Comparison of ENCODE assay signal across 18 cellular contexts in genomic region chr20:49770634-49771033, GRCh38. TPM values are rescaled to one million over a fixed set of nuclear protein-coding genes. Genes with fewer than 3 reads are reported as not detected.
A peak's percentile ranks its signal among the peaks of the same experiment; 100 is the strongest.
DNase-seq lines count a peak whose midpoint lies in the region; ATAC-seq, FAIRE-seq and TF ChIP-seq lines count a peak whose summit lies in the region.
"Had no signal": no experiment of that assay in that cellular context is flagged by ENCODE, and none has a peak within 500 bp of the region (broad histone marks: within the 10 kb centered on the region; RNA-seq: fewer than 3 reads in every experiment).

No MANE protein-coding gene starts in this region.

- CTCF ChIA-PET in A549 (lab: Yijun Ruan, JAX) (interaction anchor here (0.6 to 1.6 kb wide), 6 partner anchors 12 to 1159 kb away, joined by 3 to 7 read pairs (median 4); no protein-coding TSS in a partner anchor), Calu3 (lab: Charles Lee) (interaction anchor here (0.6 to 0.8 kb wide), 3 partner anchors 71 to 1963 kb away, joined by 3 to 4 read pairs (median 4); no protein-coding TSS in a partner anchor)

- H2BK120ac ChIP-seq in mesenchymal stem cell (ENCODE audit: low read depth, low read length), result peak overlapping the region; percentile 1

- no peak overlapping the region for H4K8ac ChIP-seq in mesenchymal stem cell (ENCODE audit: low read length)

- peak overlapping the region; percentile 23 to 72 for H2BK12ac ChIP-seq in mesenchymal stem cell (ENCODE audit: low read length in 2 of 2)

- H3K79me1 ChIP-seq in mesenchymal stem cell (replicated peaks; ENCODE audit: low read length, poor library complexity, severe bottlenecking), result no peaks in the 10 kb centered on the region

- TF ChIP-seq POLR2A in A549 (IDR thresholded peaks at IDR 0.05; ENCODE audit: low read length) (no peak), adrenal gland (IDR thresholded peaks at IDR 0.05) (no peak)

- H3K27ac ChIP-seq in A549 (peak overlapping the region; percentile 94), adrenal gland (peak overlapping the region in 4 of 5 donors; percentile 12 to 80 (median 72)), mesenchymal stem cell (ENCODE audit: low read length, poor library complexity, severe bottlenecking) (no peak overlapping the region)
- H3K27ac ChIP-seq: SJSA1 had no signal

- FAIRE-seq in A549 (lab: Jason Lieb, UNC), result no peak

- H4K91ac ChIP-seq in mesenchymal stem cell (ENCODE audit: low read length), result no peak overlapping the region

- no peak overlapping the region for H2AFZ ChIP-seq in mesenchymal stem cell (ENCODE audit: low read depth, low read length)

- TF ChIP-seq EP300 in A549 (IDR thresholded peaks at IDR 0.05), result no peak

- H2AK5ac ChIP-seq in mesenchymal stem cell (ENCODE audit: low read length, severe bottlenecking), result peak overlapping the region; percentile 21

- no peak overlapping the region for H3K14ac ChIP-seq in mesenchymal stem cell (ENCODE audit: low read length in 2 of 2)

- H3K27ac Mint-ChIP-seq in Calu3 (ENCODE audit: unreplicated experiment) (peak overlapping the region; percentile 85), osteocyte (ENCODE audit: unreplicated experiment) (no peak overlapping the region)

- H3K36me3 ChIP-seq in adrenal gland (replicated peaks in 1 of 2) (no peaks in the 10 kb centered on the region), mesenchymal stem cell (ENCODE audit: control insufficient read depth in 1 of 2, insufficient read depth in 2 of 2, low read depth in 1 of 2, low read length in 2 of 2) (no peaks in the 10 kb centered on the region)
- H3K36me3 ChIP-seq: HAP-1, SJSA1 had no signal

- intact Hi-C loops in Calu3 (cut with micrococcal nuclease; ENCODE audit: unreplicated experiment) (loop anchor here (10.0 kb wide), 1 partner anchor 76 kb away; no protein-coding TSS in a partner anchor), adrenal gland (cut with DNase I) (no loop called here)

- ATAC-seq in A549 (no peak), HG03196 (IDR thresholded peaks at IDR 0.05; ENCODE audit: unreplicated experiment) (no peak)

- H3K4me3 ChIP-seq in A549 (no peak overlapping the region), adrenal gland (no peak overlapping the region), mesenchymal stem cell (ENCODE audit: insufficient read depth in 1 of 2, low read depth in 1 of 2, low read length in 2 of 2) (no peak overlapping the region)
- H3K4me3 ChIP-seq: HAP-1, SJSA1 had no signal

- H3K4me1 ChIP-seq in A549 (peaks cover 90% of the 10 kb centered on the region), adrenal gland (replicated peaks in 1 of 2) (peaks cover 31 to 89% of the 10 kb centered on the region in 2 donors), mesenchymal stem cell (ENCODE audit: control insufficient read depth, insufficient read depth, low read depth, low read length) (peaks cover 13% of the 10 kb centered on the region)

- H3K18ac ChIP-seq in mesenchymal stem cell (ENCODE audit: low read depth in 1 of 2, low read length in 2 of 2), result peak overlapping the region in 1 of 2 experiments; percentile 14

- no peak overlapping the region for H3K9ac ChIP-seq in mesenchymal stem cell (ENCODE audit: low read length)

- 92% methylated on average over 1 of the region's 1 CpG for WGBS in A549 (ENCODE audit: missing lambda C conversion rate)
- 93 to 100% (median 98%) methylated on average over 1 of the region's 1 CpG for WGBS in adrenal gland, 4 donors
- 100% methylated on average over 1 of the region's 1 CpG for WGBS in mesenchymal stem cell

- H2BK5ac ChIP-seq in mesenchymal stem cell (ENCODE audit: low read depth, low read length, poor library complexity, severe bottlenecking), result no peak overlapping the region

- H3K4me2 ChIP-seq in A549 (no peak overlapping the region), mesenchymal stem cell (ENCODE audit: low read length, poor library complexity, severe bottlenecking) (no peak overlapping the region)

- H3K36me3 Mint-ChIP-seq in Calu3 (ENCODE audit: insufficient read depth, unreplicated experiment) (peaks cover 34% of the 10 kb centered on the region), osteocyte (ENCODE audit: unreplicated experiment) (no peaks in the 10 kb centered on the region)
- H3K36me3 Mint-ChIP-seq: CD4-positive, CD25-positive, alpha-beta regulatory T cell had no signal

- POLR2A ChIA-PET in A549 (lab: Yijun Ruan, JAX), result interaction anchor here (0.9 kb wide), 1 partner anchor 42 kb away, joined by 3 read pairs; no protein-coding TSS in a partner anchor

- H3K23ac ChIP-seq in mesenchymal stem cell (ENCODE audit: low read length in 2 of 2), result no peak overlapping the region

- no TSS peak for BruUV-seq in Calu3 (replicated peaks; lab: Mats Ljungman, UMichigan)

- DNase-seq in A549 (ENCODE audit: low read depth in 1 of 2, low spot score in 1 of 2) (no peak), Calu3 (no peak), adrenal gland (no peak), mesenchymal stem cell (no peak), SHP77 treated with DMSO at 0.1 percent for 48 hours (lab: John Stamatoyannopoulos, UW) (no peak), NCI-H2171 treated with DMSO at 0.1 percent for 48 hours (lab: John Stamatoyannopoulos, UW) (no peak), osteocyte (ENCODE audit: extremely low spot score, unreplicated experiment) (no peak)
- DNase-seq: ACHN; AML-193; CD4-positive, CD25-positive, alpha-beta regulatory T cell; Karpas-422; MM.1S; NCI-H187 treated with DMSO at 0.1 percent for 48 hours; NCI-H69; OCI-M1 had no signal

- peak overlapping the region in 1 of 2 experiments; percentile 61 for H3K4ac ChIP-seq in mesenchymal stem cell (ENCODE audit: low read depth in 1 of 2, low read length in 2 of 2)

- TF ChIP-seq RAD21 in A549 (conservative IDR thresholded peaks at IDR 0.05 in 1 of 2, IDR thresholded peaks at IDR 0.05 in 1 of 2), result no peak

- no peak overlapping the region for H3K4me3 Mint-ChIP-seq in Calu3 (ENCODE audit: low read depth, unreplicated experiment)
- H3K4me3 Mint-ChIP-seq in osteocyte (ENCODE audit: unreplicated experiment), result no peak overlapping the region
- H3K4me3 Mint-ChIP-seq: CD4-positive, CD25-positive, alpha-beta regulatory T cell had no signal

- H3K9me3 Mint-ChIP-seq in Calu3 (ENCODE audit: low read depth, unreplicated experiment), result no peaks in the 10 kb centered on the region
- no peaks in the 10 kb centered on the region for H3K9me3 Mint-ChIP-seq in osteocyte (ENCODE audit: unreplicated experiment)
- H3K9me3 Mint-ChIP-seq: CD4-positive, CD25-positive, alpha-beta regulatory T cell had no signal

- H3K9me3 ChIP-seq in A549 (no peaks in the 10 kb centered on the region), adrenal gland (replicated peaks in 1 of 3) (no peaks in the 10 kb centered on the region), mesenchymal stem cell (ENCODE audit: control insufficient read depth, low read length) (no peaks in the 10 kb centered on the region)
- H3K9me3 ChIP-seq: HAP-1, SJSA1 had no signal

- no peak for TF ChIP-seq CTCF in A549 (IDR thresholded peaks at IDR 0.05)
- no peak for TF ChIP-seq CTCF in Calu3 (IDR thresholded peaks at IDR 0.05; ENCODE audit: unreplicated experiment)
- no peak for TF ChIP-seq CTCF in adrenal gland (IDR thresholded peaks at IDR 0.05)
- no peak for TF ChIP-seq CTCF in osteocyte (IDR thresholded peaks at IDR 0.05)

- H3K27me3 ChIP-seq in adrenal gland, result no peaks in the 10 kb centered on the region
- H3K27me3 ChIP-seq in mesenchymal stem cell (ENCODE audit: control insufficient read depth in 1 of 2, insufficient read depth in 1 of 2, low read length in 2 of 2), result no peaks in the 10 kb centered on the region
- H3K27me3 ChIP-seq: SJSA1 had no signal

- no peak overlapping the region for H2BK15ac ChIP-seq in mesenchymal stem cell (ENCODE audit: low read depth, poor library complexity, severe bottlenecking)

- H3K27me3 Mint-ChIP-seq in Calu3 (ENCODE audit: unreplicated experiment) (no peaks in the 10 kb centered on the region), osteocyte (ENCODE audit: unreplicated experiment) (no peaks in the 10 kb centered on the region)

- peaks cover 74% of the 10 kb centered on the region for H3K4me1 Mint-ChIP-seq in Calu3 (ENCODE audit: low read depth, unreplicated experiment)
- peaks cover 27% of the 10 kb centered on the region for H3K4me1 Mint-ChIP-seq in osteocyte (ENCODE audit: unreplicated experiment)

TF ChIP-seq in A549, 52 proteins besides CTCF, POLR2A, EP300 and RAD21 (continues in another document):
- TF ChIP-seq RARB (CRISPR knock-in tag; IDR thresholded peaks at IDR 0.05) (no peak), HEYL (CRISPR knock-in tag; IDR thresholded peaks at IDR 0.05) (no peak), MAX (IDR thresholded peaks at IDR 0.05) (no peak), MAFK (IDR thresholded peaks at IDR 0.05; ENCODE audit: partially characterized antibody) (no peak), MAZ (IDR thresholded peaks at IDR 0.05; ENCODE audit: borderline replicate concordance, low read depth, low read length) (no peak), RCOR1 (IDR thresholded peaks at IDR 0.05; ENCODE audit: low read depth, low read length) (no peak)

RNA-seq across cellular contexts. Expression of gene SLC9A8, which starts 42.0 kb away (rescaled TPM):
- polyA plus RNA-seq in A549 (2011; rRNA removed) (5.0 and 7.4 TPM in 2 replicates), A549 (2017; fragmentation: RNase III; extraction: RNeasy Plus Mini Kit Qiagen cat#74134 plus additional on column Dnase treatment) (7.9 to 9.5 TPM (median 7.9 TPM) in 3 replicates), adrenal gland (10 to 100 TPM; 15.5 to 19.1 (median 17.0) TPM)
- polyA plus RNA-seq in A549 (2012; cell fraction: cytosol; rRNA removed), result 3.1 and 4.3 TPM in 2 replicates
- polyA plus RNA-seq in A549 (2012; cell fraction: nucleus; rRNA removed), result 18.0 and 20.7 TPM in 2 replicates
- polyA minus RNA-seq in A549 (2011; rRNA and poly(A)+ RNA removed), result 10.9 and 20.7 TPM in 2 replicates
- total RNA-seq in Calu3 (2022) (30.0 and 31.7 TPM in 2 replicates), adrenal gland (10 to 100 TPM; 12.4 to 23.3 (median 18.1) TPM), osteocyte (9.7 and 10.9 TPM in 2 replicates)
- 3.9 TPM for polyA plus RNA-seq in mesenchymal stem cell (2013, experiment 1 of 2)
- 3.6 TPM for polyA plus RNA-seq in mesenchymal stem cell (2013, experiment 2 of 2)

RNA-seq across cellular contexts. Expression of gene B4GALT5, which starts 57.0 kb away (rescaled TPM):
- 82.8 and 88.7 TPM in 2 replicates for polyA plus RNA-seq in A549 (2011; rRNA removed)
- 39.0 and 48.5 TPM in 2 replicates for polyA plus RNA-seq in A549 (2012; cell fraction: cytosol; rRNA removed)
- polyA plus RNA-seq in A549 (2012; cell fraction: nucleus; rRNA removed), result 23.2 and 34.8 TPM in 2 replicates
- polyA plus RNA-seq in A549 (2017; fragmentation: RNase III; extraction: RNeasy Plus Mini Kit Qiagen cat#74134 plus additional on column Dnase treatment), result 68.1 to 84.0 TPM (median 81.5 TPM) in 3 replicates
- 66.0 and 68.4 TPM in 2 replicates for polyA minus RNA-seq in A549 (2011; rRNA and poly(A)+ RNA removed)
- total RNA-seq in Calu3 (2022), result 117 and 131 TPM in 2 replicates
- 100 to 1,000 TPM in 2 of 8 donors, 10 to 100 TPM in 6; 47.4 to 137 (median 69.1) TPM for total RNA-seq in adrenal gland
- polyA plus RNA-seq in adrenal gland, result 10 to 100 TPM; 14.2 to 77.7 (median 18.1) TPM
- 31.5 TPM for polyA plus RNA-seq in mesenchymal stem cell (2013, experiment 1 of 2)
- 32.4 TPM for polyA plus RNA-seq in mesenchymal stem cell (2013, experiment 2 of 2)
- 45.4 TPM in 2 replicates for total RNA-seq in osteocyte
